Comparison of ENCODE assay signal across 8 cellular contexts in the genomic region with DNA sequence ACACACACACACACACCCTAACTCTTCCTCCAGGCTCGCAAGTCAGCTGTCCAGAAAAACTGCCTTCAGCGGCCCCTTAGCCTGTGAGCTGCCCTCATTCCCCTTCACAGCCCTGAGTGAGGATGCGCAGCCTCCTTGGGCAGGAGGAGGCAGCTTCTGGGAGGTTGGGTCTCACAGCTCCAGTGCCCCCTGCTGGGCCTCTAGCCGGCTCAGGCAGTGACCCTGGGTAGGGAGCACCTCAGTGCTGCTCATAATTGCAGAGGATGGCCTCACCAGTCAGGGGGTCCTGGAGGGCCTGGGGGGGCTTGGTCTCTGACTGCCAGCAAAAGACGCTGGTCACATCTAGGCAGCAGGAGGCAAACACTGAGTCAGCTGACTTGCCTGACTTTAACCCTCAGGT. TPM values are rescaled to one million over a fixed set of nuclear protein-coding genes. Genes with fewer than 3 reads are reported as not detected.
A peak's percentile ranks its signal among the peaks of the same experiment; 100 is the strongest.
DNase-seq lines count a peak whose midpoint lies in the region; ATAC-seq and TF ChIP-seq lines count a peak whose summit lies in the region.

No MANE protein-coding gene starts in this region.

- H3K27ac ChIP-seq in GM23338 (ENCODE audit: low read depth) (no peak overlapping the region), right lobe of liver (no peak overlapping the region)

- CTCF ChIA-PET in activated naive CD4-positive, alpha-beta T cell treated with anti-CD3 and anti-CD28 coated beads, Interleukin-2, amount 10 ng/mL, durations not matched to agents 7 days and 5 days (lab: Charles Lee) = interaction anchor here (1.0 kb wide), 1 partner anchor 56 kb away, joined by 3 read pairs; no protein-coding TSS in a partner anchor

- peaks cover 27% of the 10 kb centered on the region for H3K27me3 Mint-ChIP-seq in GM23338 (ENCODE audit: insufficient read depth, low read depth, poor library complexity)
- H3K27me3 Mint-ChIP-seq in activated naive CD4-positive, alpha-beta T cell treated with anti-CD3 and anti-CD28 coated beads, Interleukin-2, amount 10 ng/mL, durations not matched to agents 7 days and 5 days = peaks cover 47% of the 10 kb centered on the region
- H3K27me3 Mint-ChIP-seq in osteocyte (ENCODE audit: unreplicated experiment) = peaks cover 40% of the 10 kb centered on the region

- H3K4me1 ChIP-seq in GM23338 (ENCODE audit: insufficient read depth) (no peaks in the 10 kb centered on the region), right lobe of liver (peaks cover 0 to 10% (median 0%) of the 10 kb centered on the region in 4 donors)

- TF ChIP-seq POLR2A in right lobe of liver (IDR thresholded peaks at IDR 0.05) = no peak

- no peaks in the 10 kb centered on the region for H3K36me3 Mint-ChIP-seq in GM23338 (ENCODE audit: low read depth)
- H3K36me3 Mint-ChIP-seq in activated naive CD4-positive, alpha-beta T cell treated with anti-CD3 and anti-CD28 coated beads, Interleukin-2, amount 10 ng/mL, durations not matched to agents 7 days and 5 days = no peaks in the 10 kb centered on the region
- no peaks in the 10 kb centered on the region for H3K36me3 Mint-ChIP-seq in osteocyte (ENCODE audit: unreplicated experiment)

- 42% methylated on average over 5 of the region's 5 CpGs for WGBS in right lobe of liver (ENCODE audit: insufficient coverage, low coverage, low lambda C conversion rate, missing lambda C conversion rate)

- no peaks in the 10 kb centered on the region for H3K9me2 ChIP-seq in GM23338 (ENCODE audit: insufficient read depth)

- H3K9me3 Mint-ChIP-seq in GM23338 = no peaks in the 10 kb centered on the region
- peaks cover 2% of the 10 kb centered on the region for H3K9me3 Mint-ChIP-seq in activated naive CD4-positive, alpha-beta T cell treated with anti-CD3 and anti-CD28 coated beads, Interleukin-2, amount 10 ng/mL, durations not matched to agents 7 days and 5 days
- H3K9me3 Mint-ChIP-seq in osteocyte (ENCODE audit: unreplicated experiment) = no peaks in the 10 kb centered on the region

- H3K27ac Mint-ChIP-seq in GM23338 (no peak overlapping the region), osteocyte (ENCODE audit: unreplicated experiment) (no peak overlapping the region)
- no peak overlapping the region for H3K27ac Mint-ChIP-seq in activated naive CD4-positive, alpha-beta T cell treated with anti-CD3 and anti-CD28 coated beads, Interleukin-2, amount 10 ng/mL, durations not matched to agents 7 days and 5 days

- H3K36me3 ChIP-seq in GM23338 (ENCODE audit: insufficient read depth) (no peaks in the 10 kb centered on the region), right lobe of liver (no peaks in the 10 kb centered on the region)

- H3K4me1 Mint-ChIP-seq in GM23338 (peaks cover 7% of the 10 kb centered on the region), osteocyte (ENCODE audit: unreplicated experiment) (peaks cover 7% of the 10 kb centered on the region)
- H3K4me1 Mint-ChIP-seq in activated naive CD4-positive, alpha-beta T cell treated with anti-CD3 and anti-CD28 coated beads, Interleukin-2, amount 10 ng/mL, durations not matched to agents 7 days and 5 days = no peaks in the 10 kb centered on the region

- H3F3A ChIP-seq in GM23338 (replicated peaks; ENCODE audit: low read depth) = no peaks in the 10 kb centered on the region

- intact Hi-C loops in right lobe of liver (cut with DNase I) = loop anchor here in 1 of 2 donors (10.0 kb wide), 1 partner anchor 358 kb away; no protein-coding TSS in a partner anchor

- no peaks in the 10 kb centered on the region for H4K20me1 ChIP-seq in GM23338 (replicated peaks; ENCODE audit: insufficient read depth)

- in situ Hi-C loops in ACHN (cut with HindIII; ENCODE audit: low pct_ligation_motif_present, low pct_unique_long_range_greater_than_20kb, low sequenced_read_pairs) = no loop called here

- H2AFZ ChIP-seq in GM23338 = peak overlapping the region; percentile 98

- H3K79me2 ChIP-seq in GM23338 (replicated peaks; ENCODE audit: insufficient read depth) = no peaks in the 10 kb centered on the region

- TF ChIP-seq CTCF in GM23338 (conservative IDR thresholded peaks at IDR 0.05; ENCODE audit: low read depth in 2 of 2) = peak; percentile 27 to 66; a peak in 2 of 4 replicates
- no peak for TF ChIP-seq CTCF in right lobe of liver (IDR thresholded peaks at IDR 0.05)
- no peak for TF ChIP-seq CTCF in osteocyte (IDR thresholded peaks at IDR 0.05)

- peaks cover 35% of the 10 kb centered on the region for H3K27me3 ChIP-seq in GM23338 (ENCODE audit: insufficient read depth)
- peaks cover 0 to 4% of the 10 kb centered on the region in 2 donors for H3K27me3 ChIP-seq in right lobe of liver

- DNase-seq in AG08396 (ENCODE audit: low spot score) = peak; percentile 18
- DNase-seq in GM23338 (ENCODE audit: low spot score) = peak; percentile 72
- DNase-seq in activated naive CD4-positive, alpha-beta T cell treated with anti-CD3 and anti-CD28 coated beads, Interleukin-2, amount 10 ng/mL, durations not matched to agents 7 days and 5 days = peak; percentile 27
- DNase-seq in right lobe of liver = peak in 1 of 3 donors; percentile 27
- DNase-seq in ACHN = no peak
- no peak for DNase-seq in DMS114 treated with DMSO at 0.1 percent for 48 hours (lab: John Stamatoyannopoulos, UW; ENCODE audit: unreplicated experiment)
- DNase-seq in osteocyte (ENCODE audit: extremely low spot score, unreplicated experiment) = no peak
- DNase-seq in H4 (ENCODE audit: low spot score) = no peak

- H3K4me2 ChIP-seq in GM23338 = peak overlapping the region; percentile 89

- H3K4me3 Mint-ChIP-seq in GM23338 (peak overlapping the region; percentile 74; the same call in 2 of the 3 replicates), osteocyte (ENCODE audit: unreplicated experiment) (no peak overlapping the region)
- H3K4me3 Mint-ChIP-seq in activated naive CD4-positive, alpha-beta T cell treated with anti-CD3 and anti-CD28 coated beads, Interleukin-2, amount 10 ng/mL, durations not matched to agents 7 days and 5 days = no peak overlapping the region

- H3K9me3 ChIP-seq in right lobe of liver = no peaks in the 10 kb centered on the region

- peak; percentile 69 for ATAC-seq in GM23338
- peak in 3 of 4 donors; percentile 17 to 32 (median 28) for ATAC-seq in right lobe of liver

- H3K4me3 ChIP-seq in GM23338 (peak overlapping the region; percentile 69), right lobe of liver (no peak overlapping the region)

TF ChIP-seq in GM23338, 12 proteins besides CTCF, POLR2A, EP300 and RAD21 (continues in another document):
- TF ChIP-seq ZNF114 (CRISPR knock-in tag; IDR thresholded peaks at IDR 0.05) (no peak), CREB1 (CRISPR knock-in tag; IDR thresholded peaks at IDR 0.05; ENCODE audit: low read depth) (no peak), NANOG (IDR thresholded peaks at IDR 0.05; ENCODE audit: borderline replicate concordance) (no peak), ZNF331 (CRISPR knock-in tag; IDR thresholded peaks at IDR 0.05; ENCODE audit: low read depth) (no peak), JUNB (IDR thresholded peaks at IDR 0.05; ENCODE audit: unreplicated experiment) (no peak)

RNA-seq across cellular contexts. Expression of gene ZNF273, which starts 43.7 kb away (rescaled TPM):
- total RNA-seq in GM23338 (2014; rRNA removed; shearing (Covaris generic)) = 33.4 and 34.3 TPM in 2 replicates
- polyA plus RNA-seq in GM23338 (2016; fragmentation: Nextera tagmentation; extraction: Ambion mirVana) = 14.6 and 16.4 TPM in 2 replicates
- total RNA-seq in right lobe of liver (under 1 TPM; 0.24 to 1.00 (median 0.78) TPM), osteocyte (1.8 and 2.8 TPM in 2 replicates)
- 13.4 and 14.6 TPM in 2 replicates for total RNA-seq in H4 (2014; rRNA removed; shearing (Covaris generic))

RNA-seq across cellular contexts. Expression of gene ZNF117, which starts 44.1 kb away (rescaled TPM):
- 16.3 and 20.0 TPM in 2 replicates for total RNA-seq in GM23338 (2014; rRNA removed; shearing (Covaris generic))
- 3.7 and 4.8 TPM in 2 replicates for polyA plus RNA-seq in GM23338 (2016; fragmentation: Nextera tagmentation; extraction: Ambion mirVana)
- 1 to 10 TPM; 1.6 to 3.8 (median 3.0) TPM for total RNA-seq in right lobe of liver
- 8.3 and 10.7 TPM in 2 replicates for total RNA-seq in osteocyte
- 0.70 and 1.8 TPM in 2 replicates for total RNA-seq in H4 (2014; rRNA removed; shearing (Covaris generic))

RNA-seq across cellular contexts. Expression of gene ERV3-1, which starts 59.7 kb away (rescaled TPM):
- 13.8 and 15.3 TPM in 2 replicates for total RNA-seq in GM23338 (2014; rRNA removed; shearing (Covaris generic))
- 20.1 and 26.8 TPM in 2 replicates for polyA plus RNA-seq in GM23338 (2016; fragmentation: Nextera tagmentation; extraction: Ambion mirVana)
- 1 to 10 TPM; 4.2 to 5.3 (median 4.9) TPM for total RNA-seq in right lobe of liver
- total RNA-seq in osteocyte = 15.9 and 19.0 TPM in 2 replicates
- 5.6 and 5.9 TPM in 2 replicates for total RNA-seq in H4 (2014; rRNA removed; shearing (Covaris generic))

Comparison
In these comparisons a context has a peak if more than half of its experiments do, and no peak if none do; other contexts are left out.
1. DNase-seq: peak in AG08396 (single experiment), GM23338 (single experiment) and activated naive CD4-positive, alpha-beta T cell treated with anti-CD3 and anti-CD28 coated beads, Interleukin-2, amount 10 ng/mL, durations not matched to agents 7 days and 5 days (single experiment); none in ACHN (single experiment), DMS114 treated with DMSO at 0.1 percent for 48 hours (single experiment), osteocyte (single experiment) and H4 (single experiment).
2. CTCF ChIP-seq: peak in GM23338 (2 of 2); none in right lobe of liver (0 of 4) and osteocyte (single experiment).